10 cellular contexts compared by ENCODE assay signal in genomic region chr12:49702676-49703228, GRCh38. TPM values are rescaled to one million over a fixed set of nuclear protein-coding genes. Genes with fewer than 3 reads are reported as not detected.
DNase-seq lines count a peak whose midpoint lies in the region; ATAC-seq and TF ChIP-seq lines count a peak whose summit lies in the region.
"Had no signal": no experiment of that assay in that cellular context is flagged by ENCODE, and none has a peak within 500 bp of the region (broad histone marks: within the 10 kb centered on the region; RNA-seq: fewer than 3 reads in every experiment).

No MANE protein-coding gene starts in this region.

- no peak for TF ChIP-seq CTCF in OCI-LY3 (IDR thresholded peaks at IDR 0.05; ENCODE audit: low read depth, low read length)
- no peak for TF ChIP-seq CTCF in endodermal cell (conservative IDR thresholded peaks at IDR 0.05)

- H3K27ac ChIP-seq in OCI-LY3 (ENCODE audit: low read length) (peak overlapping the region; percentile 95), endodermal cell (ENCODE audit: low read depth, low read length) (peak overlapping the region; percentile 50)
- H3K27ac ChIP-seq: WERI-Rb-1 had no signal

- H3K4me1 ChIP-seq in OCI-LY3 (ENCODE audit: low read length) (peaks cover 75% of the 10 kb centered on the region), endodermal cell (ENCODE audit: control insufficient read depth, insufficient read depth, low read length) (peaks cover 20% of the 10 kb centered on the region), skeletal muscle satellite cell (ENCODE audit: control insufficient read depth, insufficient read depth, low read length) (peaks cover 58% of the 10 kb centered on the region)

- H3K27me3 ChIP-seq in OCI-LY3 (ENCODE audit: low read depth, low read length) (no peaks in the 10 kb centered on the region), endodermal cell (ENCODE audit: control insufficient read depth, insufficient read depth, low read length, poor library complexity, severe bottlenecking) (peaks cover 1% of the 10 kb centered on the region), skeletal muscle satellite cell (ENCODE audit: control insufficient read depth, insufficient read depth, low read length) (no peaks in the 10 kb centered on the region)
- H3K27me3 ChIP-seq: Peyer's patch had no signal

- H4K20me1 ChIP-seq in OCI-LY3 (ENCODE audit: insufficient read depth, low read length), result peaks cover 11% of the 10 kb centered on the region; the same call in 1 of the 2 replicates

- H3K79me2 ChIP-seq in OCI-LY3 (ENCODE audit: low read length), result peaks cover 94% of the 10 kb centered on the region

- peak overlapping the region; percentile 93 for H3K9ac ChIP-seq in OCI-LY3 (ENCODE audit: low read length)
- no peak overlapping the region for H3K9ac ChIP-seq in endodermal cell (ENCODE audit: extremely low read depth, low read length, poor library complexity, severe bottlenecking)
- H3K9ac ChIP-seq in skeletal muscle satellite cell (ENCODE audit: low read depth, low read length), result no peak overlapping the region

- DNase-seq in EH (ENCODE audit: low read depth) (peak; percentile 36), endodermal cell (no peak), NCI-H526 treated with DMSO at 0.1 percent for 48 hours (lab: John Stamatoyannopoulos, UW) (no peak)
- no peak for DNase-seq in stimulated activated CD4-positive, alpha-beta T cell treated with anti-CD3 and anti-CD28 coated beads, Interleukin-12 subunit alpha, Interleukin-12 subunit beta, amount 100 ng/mL, for 4 hours
- DNase-seq: NCI-H2081 treated with DMSO at 0.1 percent for 48 hours, Peyer's patch, WERI-Rb-1 had no signal

- no peaks in the 10 kb centered on the region for H3K9me3 Mint-ChIP-seq in endodermal cell

- no peaks in the 10 kb centered on the region for H3K36me3 Mint-ChIP-seq in endodermal cell (ENCODE audit: low read depth)

- H3K9me3 ChIP-seq in OCI-LY3 (ENCODE audit: insufficient read depth, low read length) (no peaks in the 10 kb centered on the region), endodermal cell (ENCODE audit: control insufficient read depth, low read length) (no peaks in the 10 kb centered on the region), skeletal muscle satellite cell (replicated peaks; ENCODE audit: low read length) (no peaks in the 10 kb centered on the region)
- H3K9me3 ChIP-seq: Peyer's patch had no signal

- ATAC-seq in GM18867 (IDR thresholded peaks at IDR 0.05; ENCODE audit: unreplicated experiment), result no peak

- H3K4me2 ChIP-seq in OCI-LY3 (ENCODE audit: low read length), result peak overlapping the region; percentile 95
- peak overlapping the region; percentile 57 for H3K4me2 ChIP-seq in skeletal muscle satellite cell (ENCODE audit: low read length)

- no peak overlapping the region for H3K4me3 Mint-ChIP-seq in endodermal cell

- H3K4me3 ChIP-seq in OCI-LY3 (ENCODE audit: low read length), result peak overlapping the region; percentile 93
- H3K4me3 ChIP-seq in endodermal cell (ENCODE audit: low read length), result no peak overlapping the region
- H3K4me3 ChIP-seq in skeletal muscle satellite cell (ENCODE audit: low read length), result no peak overlapping the region
- H3K4me3 ChIP-seq: Peyer's patch had no signal

- H2AFZ ChIP-seq in OCI-LY3 (ENCODE audit: low read depth, low read length), result no peak overlapping the region

- H3K4me1 Mint-ChIP-seq in endodermal cell, result peaks cover 36% of the 10 kb centered on the region

- peaks cover 17% of the 10 kb centered on the region for H3K36me3 ChIP-seq in OCI-LY3 (replicated peaks; ENCODE audit: low read depth, low read length)
- no peaks in the 10 kb centered on the region for H3K36me3 ChIP-seq in endodermal cell (ENCODE audit: control insufficient read depth, insufficient read depth, low read length)
- no peaks in the 10 kb centered on the region for H3K36me3 ChIP-seq in skeletal muscle satellite cell (ENCODE audit: insufficient read depth, low read length)
- H3K36me3 ChIP-seq: Peyer's patch had no signal

- peaks cover 3% of the 10 kb centered on the region for H3K27me3 Mint-ChIP-seq in endodermal cell (ENCODE audit: insufficient read depth)

- H3K27ac Mint-ChIP-seq in endodermal cell, result no peak overlapping the region

RNA-seq across cellular contexts. Expression of gene FMNL3, which starts 4.5 kb away (rescaled TPM):
- total RNA-seq in endodermal cell, result 10 to 100 TPM; 22.4 to 23.5 TPM
- polyA plus RNA-seq in endodermal cell (2013, experiment 1 of 2), result 14.2 TPM
- 15.9 TPM for polyA plus RNA-seq in endodermal cell (2013, experiment 2 of 2)
- total RNA-seq in skeletal muscle satellite cell (2012; rRNA removed), result 33.5 and 34.5 TPM in 2 replicates

RNA-seq across cellular contexts. Expression of gene TMBIM6, which starts 38.6 kb away (rescaled TPM):
- 100 to 1,000 TPM; 426 to 455 TPM for total RNA-seq in endodermal cell
- 396 TPM for polyA plus RNA-seq in endodermal cell (2013, experiment 1 of 2)
- 348 TPM for polyA plus RNA-seq in endodermal cell (2013, experiment 2 of 2)
- total RNA-seq in skeletal muscle satellite cell (2012; rRNA removed), result 295 and 312 TPM in 2 replicates
